Comparison of ENCODE assay signal across 24 cellular contexts in genomic region chr1:82317671-82318070, GRCh38.
DNase-seq lines count a peak whose midpoint lies in the region; ATAC-seq, FAIRE-seq and TF ChIP-seq lines count a peak whose summit lies in the region.
"Had no signal": no experiment of that assay in that cellular context is flagged by ENCODE, and none has a peak within 500 bp of the region (broad histone marks: within the 10 kb centered on the region; RNA-seq: fewer than 3 reads in every experiment).

No MANE protein-coding gene starts in this region.

- TF ChIP-seq EP300 in tibial nerve (IDR thresholded peaks at IDR 0.05): no peak

- 86 to 96% methylated on average over 1 of the region's 1 CpG for WGBS in tibial nerve, 2 donors

- H3K27me3 ChIP-seq in GM23338 (ENCODE audit: insufficient read depth) (no peaks in the 10 kb centered on the region), kidney epithelial cell (ENCODE audit: control insufficient read depth, insufficient read depth, low read length) (no peaks in the 10 kb centered on the region), tibial nerve (no peaks in the 10 kb centered on the region)

- no peaks in the 10 kb centered on the region; the same call in 1 of the 2 replicates for H3K9me2 ChIP-seq in GM23338 (ENCODE audit: insufficient read depth)

- no peaks in the 10 kb centered on the region for H3K9me3 ChIP-seq in tibial nerve

- H3K27ac ChIP-seq in GM23338 (ENCODE audit: low read depth) (no peak overlapping the region), tibial nerve (no peak overlapping the region)
- H3K27ac ChIP-seq: coronary artery had no signal

- DNase-seq in GM23338 (ENCODE audit: low spot score): no peak
- peak; percentile 8 for DNase-seq in RCC 7860 (ENCODE audit: low spot score)
- DNase-seq in dermis blood vessel endothelial cell: peak; percentile 51
- peak; percentile 28 for DNase-seq in kidney epithelial cell (ENCODE audit: low read depth)
- no peak for DNase-seq in NCI-H2029 treated with DMSO at 0.1 percent for 48 hours (lab: John Stamatoyannopoulos, UW)
- no peak for DNase-seq in tibial nerve (ENCODE audit: low spot score in 2 of 2)
- no peak for DNase-seq in Right ventricle myocardium superior
- DNase-seq in nucleus accumbens (lab: John Stamatoyannopoulos, UW): no peak
- DNase-seq: activated CD4-positive, CD25-positive, alpha-beta regulatory T cell treated with anti-CD3 and anti-CD28 coated beads, Interleukin-2, amount 50 U/mL, for 72 hours; activated T-cell treated with anti-CD3 and anti-CD28 coated beads, Interleukin-2, amount 50 U/mL, for 48 hours; CD4-positive, CD25-positive, alpha-beta regulatory T cell; DMS153; left cardiac atrium; midbrain; MV-4-11; NCI-H187; NCI-H446; nephron progenitor cell; stimulated activated CD4-positive, alpha-beta T cell treated with anti-CD3 and anti-CD28 coated beads, Interleukin-2, amount 100 ng/mL, for 24 hours; stimulated activated naive CD4-positive, alpha-beta T cell; SW 1271 had no signal

- H3K27me3 Mint-ChIP-seq in GM23338 (ENCODE audit: insufficient read depth, low read depth, poor library complexity): no peaks in the 10 kb centered on the region
- H3K27me3 Mint-ChIP-seq: CD4-positive, CD25-positive, alpha-beta regulatory T cell had no signal

- no peak overlapping the region for H3K27ac Mint-ChIP-seq in GM23338
- H3K27ac Mint-ChIP-seq: activated naive CD4-positive, alpha-beta T cell treated with anti-CD3 and anti-CD28 coated beads, Interleukin-2, amount 50 U/mL, for 72 hours; CD4-positive, CD25-positive, alpha-beta regulatory T cell; nephron progenitor cell had no signal

- no peaks in the 10 kb centered on the region for H4K20me1 ChIP-seq in GM23338 (replicated peaks; ENCODE audit: insufficient read depth)

- H3K4me1 ChIP-seq in GM23338 (ENCODE audit: insufficient read depth) (no peaks in the 10 kb centered on the region), tibial nerve (no peaks in the 10 kb centered on the region)

- TF ChIP-seq CTCF in GM23338 (conservative IDR thresholded peaks at IDR 0.05; ENCODE audit: low read depth in 2 of 2) (no peak), kidney epithelial cell (IDR thresholded peaks at IDR 0.05; ENCODE audit: insufficient read depth, low read length, poor library complexity, severe bottlenecking) (no peak), tibial nerve (IDR thresholded peaks at IDR 0.05) (no peak)

- intact Hi-C loops in Right ventricle myocardium superior (cut with DNase I): no loop called here

- no peak overlapping the region for H3K4me3 Mint-ChIP-seq in GM23338
- H3K4me3 Mint-ChIP-seq: nephron progenitor cell had no signal

- H3K36me3 Mint-ChIP-seq in GM23338 (ENCODE audit: low read depth): no peaks in the 10 kb centered on the region
- H3K36me3 Mint-ChIP-seq: CD4-positive, CD25-positive, alpha-beta regulatory T cell had no signal

- ATAC-seq in GM23338 (no peak), Right ventricle myocardium superior (ENCODE audit: poor library complexity) (no peak)
- ATAC-seq: activated naive CD4-positive, alpha-beta T cell treated with anti-CD3 and anti-CD28 coated beads, Interleukin-2, amount 50 U/mL, for 72 hours; GM12878; left cardiac atrium had no signal

- no peak overlapping the region for H3K4me2 ChIP-seq in GM23338

- no peaks in the 10 kb centered on the region for H3F3A ChIP-seq in GM23338 (replicated peaks; ENCODE audit: low read depth)

- H2AFZ ChIP-seq in GM23338: peak overlapping the region; percentile 50; the same call in 1 of the 2 replicates

- H3K4me3 ChIP-seq in GM23338: no peak overlapping the region
- H3K4me3 ChIP-seq in kidney epithelial cell (ENCODE audit: low read depth, low read length): no peak overlapping the region
- no peak overlapping the region for H3K4me3 ChIP-seq in tibial nerve
- H3K4me3 ChIP-seq: coronary artery, GM12878 had no signal

- H3K36me3 ChIP-seq in GM23338 (ENCODE audit: insufficient read depth) (no peaks in the 10 kb centered on the region), kidney epithelial cell (ENCODE audit: control insufficient read depth, insufficient read depth, low read length) (no peaks in the 10 kb centered on the region), tibial nerve (no peaks in the 10 kb centered on the region)

- no peaks in the 10 kb centered on the region for H3K79me2 ChIP-seq in GM23338 (replicated peaks; ENCODE audit: insufficient read depth)

- no peaks in the 10 kb centered on the region for H3K9me3 Mint-ChIP-seq in GM23338
- H3K9me3 Mint-ChIP-seq: activated naive CD4-positive, alpha-beta T cell treated with anti-CD3 and anti-CD28 coated beads, Interleukin-2, amount 50 U/mL, for 72 hours had no signal

- TF ChIP-seq POLR2A in tibial nerve (IDR thresholded peaks at IDR 0.05): no peak

- no peaks in the 10 kb centered on the region for H3K4me1 Mint-ChIP-seq in GM23338
- H3K4me1 Mint-ChIP-seq: CD4-positive, CD25-positive, alpha-beta regulatory T cell had no signal

- FAIRE-seq in RCC 7860 (lab: Jason Lieb, UNC): no peak
- FAIRE-seq: GM12878 had no signal

TF ChIP-seq in GM23338, 12 proteins besides CTCF, POLR2A, EP300 and RAD21 (continues in another document):
- TF ChIP-seq, protein P1, sequence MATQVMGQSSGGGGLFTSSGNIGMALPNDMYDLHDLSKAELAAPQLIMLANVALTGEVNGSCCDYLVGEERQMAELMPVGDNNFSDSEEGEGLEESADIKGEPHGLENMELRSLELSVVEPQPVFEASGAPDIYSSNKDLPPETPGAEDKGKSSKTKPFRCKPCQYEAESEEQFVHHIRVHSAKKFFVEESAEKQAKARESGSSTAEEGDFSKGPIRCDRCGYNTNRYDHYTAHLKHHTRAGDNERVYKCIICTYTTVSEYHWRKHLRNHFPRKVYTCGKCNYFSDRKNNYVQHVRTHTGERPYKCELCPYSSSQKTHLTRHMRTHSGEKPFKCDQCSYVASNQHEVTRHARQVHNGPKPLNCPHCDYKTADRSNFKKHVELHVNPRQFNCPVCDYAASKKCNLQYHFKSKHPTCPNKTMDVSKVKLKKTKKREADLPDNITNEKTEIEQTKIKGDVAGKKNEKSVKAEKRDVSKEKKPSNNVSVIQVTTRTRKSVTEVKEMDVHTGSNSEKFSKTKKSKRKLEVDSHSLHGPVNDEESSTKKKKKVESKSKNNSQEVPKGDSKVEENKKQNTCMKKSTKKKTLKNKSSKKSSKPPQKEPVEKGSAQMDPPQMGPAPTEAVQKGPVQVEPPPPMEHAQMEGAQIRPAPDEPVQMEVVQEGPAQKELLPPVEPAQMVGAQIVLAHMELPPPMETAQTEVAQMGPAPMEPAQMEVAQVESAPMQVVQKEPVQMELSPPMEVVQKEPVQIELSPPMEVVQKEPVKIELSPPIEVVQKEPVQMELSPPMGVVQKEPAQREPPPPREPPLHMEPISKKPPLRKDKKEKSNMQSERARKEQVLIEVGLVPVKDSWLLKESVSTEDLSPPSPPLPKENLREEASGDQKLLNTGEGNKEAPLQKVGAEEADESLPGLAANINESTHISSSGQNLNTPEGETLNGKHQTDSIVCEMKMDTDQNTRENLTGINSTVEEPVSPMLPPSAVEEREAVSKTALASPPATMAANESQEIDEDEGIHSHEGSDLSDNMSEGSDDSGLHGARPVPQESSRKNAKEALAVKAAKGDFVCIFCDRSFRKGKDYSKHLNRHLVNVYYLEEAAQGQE (IDR thresholded peaks at IDR 0.05; ENCODE audit: unreplicated experiment): no peak

Comparison
In these comparisons a context has a peak if more than half of its experiments do, and no peak if none do; other contexts are left out.
1. DNase-seq: peak in RCC 7860 (single experiment), dermis blood vessel endothelial cell (single experiment) and kidney epithelial cell (single experiment); none in GM23338 (single experiment), NCI-H2029 treated with DMSO at 0.1 percent for 48 hours (single experiment), tibial nerve (0 of 2), Right ventricle myocardium superior (single experiment) and nucleus accumbens (0 of 56).